In the genomic region with DNA sequence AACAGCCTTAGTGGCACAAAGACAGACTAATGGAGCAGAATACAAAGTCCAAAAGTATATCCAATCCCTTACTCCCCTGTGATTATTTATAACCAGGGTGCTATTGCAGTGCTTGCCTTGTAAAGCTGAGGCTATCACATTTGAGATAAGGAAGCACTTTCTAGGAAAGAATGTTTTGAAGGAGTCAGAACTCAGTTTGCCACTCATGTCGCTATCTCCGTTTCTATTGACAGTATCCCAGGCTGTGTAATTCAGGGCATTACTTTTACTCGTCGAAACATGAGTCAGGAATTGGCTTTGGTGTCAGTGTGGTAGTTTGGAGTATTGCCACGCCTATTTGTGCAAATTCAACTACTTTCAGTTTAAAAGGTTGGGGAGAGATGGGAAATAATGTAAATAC, we compare ENCODE assay signal across 1 cellular context.
A peak's percentile ranks its signal among the peaks of the same experiment; 100 is the strongest.
TF ChIP-seq lines count a peak whose summit lies in the region.

No MANE protein-coding gene starts in this region.

TF ChIP-seq in HEK293, 187 proteins besides CTCF, POLR2A, EP300 and RAD21 (continued from another document):
- TF ChIP-seq KLF1 (tag by site-specific recombination; IDR thresholded peaks at IDR 0.05), result no peak
- TF ChIP-seq, protein P1, sequence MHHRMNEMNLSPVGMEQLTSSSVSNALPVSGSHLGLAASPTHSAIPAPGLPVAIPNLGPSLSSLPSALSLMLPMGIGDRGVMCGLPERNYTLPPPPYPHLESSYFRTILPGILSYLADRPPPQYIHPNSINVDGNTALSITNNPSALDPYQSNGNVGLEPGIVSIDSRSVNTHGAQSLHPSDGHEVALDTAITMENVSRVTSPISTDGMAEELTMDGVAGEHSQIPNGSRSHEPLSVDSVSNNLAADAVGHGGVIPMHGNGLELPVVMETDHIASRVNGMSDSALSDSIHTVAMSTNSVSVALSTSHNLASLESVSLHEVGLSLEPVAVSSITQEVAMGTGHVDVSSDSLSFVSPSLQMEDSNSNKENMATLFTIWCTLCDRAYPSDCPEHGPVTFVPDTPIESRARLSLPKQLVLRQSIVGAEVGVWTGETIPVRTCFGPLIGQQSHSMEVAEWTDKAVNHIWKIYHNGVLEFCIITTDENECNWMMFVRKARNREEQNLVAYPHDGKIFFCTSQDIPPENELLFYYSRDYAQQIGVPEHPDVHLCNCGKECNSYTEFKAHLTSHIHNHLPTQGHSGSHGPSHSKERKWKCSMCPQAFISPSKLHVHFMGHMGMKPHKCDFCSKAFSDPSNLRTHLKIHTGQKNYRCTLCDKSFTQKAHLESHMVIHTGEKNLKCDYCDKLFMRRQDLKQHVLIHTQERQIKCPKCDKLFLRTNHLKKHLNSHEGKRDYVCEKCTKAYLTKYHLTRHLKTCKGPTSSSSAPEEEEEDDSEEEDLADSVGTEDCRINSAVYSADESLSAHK (tag by site-specific recombination; IDR thresholded peaks at IDR 0.05), result no peak
- no peak for TF ChIP-seq ZNF830 (tag by site-specific recombination; IDR thresholded peaks at IDR 0.05; ENCODE audit: low read depth)
- no peak for TF ChIP-seq IKZF3 (tag by site-specific recombination; IDR thresholded peaks at IDR 0.05)
- no peak for TF ChIP-seq ZNF292 (tag by site-specific recombination; IDR thresholded peaks at IDR 0.05; ENCODE audit: borderline replicate concordance, low read depth)
- TF ChIP-seq ZNF521 (tag by site-specific recombination; IDR thresholded peaks at IDR 0.05), result no peak
- TF ChIP-seq ELK4 (IDR thresholded peaks at IDR 0.05; ENCODE audit: borderline replicate concordance, low read depth, low read length), result no peak
- TF ChIP-seq BCL6B (tag by site-specific recombination; IDR thresholded peaks at IDR 0.05), result peak; percentile 89
- TF ChIP-seq, protein P2, sequence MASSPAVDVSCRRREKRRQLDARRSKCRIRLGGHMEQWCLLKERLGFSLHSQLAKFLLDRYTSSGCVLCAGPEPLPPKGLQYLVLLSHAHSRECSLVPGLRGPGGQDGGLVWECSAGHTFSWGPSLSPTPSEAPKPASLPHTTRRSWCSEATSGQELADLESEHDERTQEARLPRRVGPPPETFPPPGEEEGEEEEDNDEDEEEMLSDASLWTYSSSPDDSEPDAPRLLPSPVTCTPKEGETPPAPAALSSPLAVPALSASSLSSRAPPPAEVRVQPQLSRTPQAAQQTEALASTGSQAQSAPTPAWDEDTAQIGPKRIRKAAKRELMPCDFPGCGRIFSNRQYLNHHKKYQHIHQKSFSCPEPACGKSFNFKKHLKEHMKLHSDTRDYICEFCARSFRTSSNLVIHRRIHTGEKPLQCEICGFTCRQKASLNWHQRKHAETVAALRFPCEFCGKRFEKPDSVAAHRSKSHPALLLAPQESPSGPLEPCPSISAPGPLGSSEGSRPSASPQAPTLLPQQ (tag by site-specific recombination; IDR thresholded peaks at IDR 0.05), result no peak
- TF ChIP-seq ZXDB (tag by site-specific recombination; IDR thresholded peaks at IDR 0.05), result no peak
- TF ChIP-seq ZNF623 (tag by site-specific recombination; IDR thresholded peaks at IDR 0.05), result no peak
- no peak for TF ChIP-seq ZBTB17 (tag by site-specific recombination; IDR thresholded peaks at IDR 0.05)
- TF ChIP-seq PRDM1 (tag by site-specific recombination; IDR thresholded peaks at IDR 0.05), result peak; percentile 72
- TF ChIP-seq, protein P3, sequence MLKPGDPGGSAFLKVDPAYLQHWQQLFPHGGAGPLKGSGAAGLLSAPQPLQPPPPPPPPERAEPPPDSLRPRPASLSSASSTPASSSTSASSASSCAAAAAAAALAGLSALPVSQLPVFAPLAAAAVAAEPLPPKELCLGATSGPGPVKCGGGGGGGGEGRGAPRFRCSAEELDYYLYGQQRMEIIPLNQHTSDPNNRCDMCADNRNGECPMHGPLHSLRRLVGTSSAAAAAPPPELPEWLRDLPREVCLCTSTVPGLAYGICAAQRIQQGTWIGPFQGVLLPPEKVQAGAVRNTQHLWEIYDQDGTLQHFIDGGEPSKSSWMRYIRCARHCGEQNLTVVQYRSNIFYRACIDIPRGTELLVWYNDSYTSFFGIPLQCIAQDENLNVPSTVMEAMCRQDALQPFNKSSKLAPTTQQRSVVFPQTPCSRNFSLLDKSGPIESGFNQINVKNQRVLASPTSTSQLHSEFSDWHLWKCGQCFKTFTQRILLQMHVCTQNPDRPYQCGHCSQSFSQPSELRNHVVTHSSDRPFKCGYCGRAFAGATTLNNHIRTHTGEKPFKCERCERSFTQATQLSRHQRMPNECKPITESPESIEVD (tag by site-specific recombination; IDR thresholded peaks at IDR 0.05), result peak; percentile 37; the same call in 1 of the 2 replicates
- TF ChIP-seq ZFP37 (tag by site-specific recombination; IDR thresholded peaks at IDR 0.05), result no peak
- no peak for TF ChIP-seq PATZ1 (tag by site-specific recombination; IDR thresholded peaks at IDR 0.05)
- TF ChIP-seq ZBTB20 (tag by site-specific recombination; IDR thresholded peaks at IDR 0.05), result 0 out of 2 replicates have a peak, but pooled peaks have one; percentile 14
- TF ChIP-seq ZBTB1 (tag by site-specific recombination; IDR thresholded peaks at IDR 0.05), result no peak
- no peak for TF ChIP-seq YY2 (tag by site-specific recombination; IDR thresholded peaks at IDR 0.05)
- no peak for TF ChIP-seq MZF1 (tag by site-specific recombination; IDR thresholded peaks at IDR 0.05; ENCODE audit: borderline replicate concordance)
- no peak for TF ChIP-seq ZNF169 (tag by site-specific recombination; IDR thresholded peaks at IDR 0.05)
- no peak for TF ChIP-seq OVOL3 (tag by site-specific recombination; IDR thresholded peaks at IDR 0.05)
- no peak for TF ChIP-seq ZNF221 (tag by site-specific recombination; IDR thresholded peaks at IDR 0.05; ENCODE audit: borderline replicate concordance)
- TF ChIP-seq GLI4 (tag by site-specific recombination; IDR thresholded peaks at IDR 0.05), result no peak
